ENCODE assay signal across 10 cellular contexts in genomic region chr7:47326808-47327207, GRCh38.
A peak's percentile ranks its signal among the peaks of the same experiment; 100 is the strongest.
DNase-seq lines count a peak whose midpoint lies in the region; ATAC-seq and TF ChIP-seq lines count a peak whose summit lies in the region.
"Had no signal": no experiment of that assay in that cellular context is flagged by ENCODE, and none has a peak within 500 bp of the region (broad histone marks: within the 10 kb centered on the region; RNA-seq: fewer than 3 reads in every experiment).

No MANE protein-coding gene starts in this region.

- H3K9ac ChIP-seq in parathyroid adenoma = no peak overlapping the region

- no peak overlapping the region for H3K4me3 ChIP-seq in AG10803 (ENCODE audit: low read length)
- H3K4me3 ChIP-seq in brain microvascular endothelial cell (ENCODE audit: low read depth, low read length) = peak overlapping the region; percentile 56
- H3K4me3 ChIP-seq in right atrium auricular region = peak overlapping the region; percentile 39 to 45
- peak overlapping the region; percentile 30 for H3K4me3 ChIP-seq in parathyroid adenoma (ENCODE audit: low read depth, low read length)
- H3K4me3 ChIP-seq: SK-N-MC had no signal

- H3K36me3 ChIP-seq in brain microvascular endothelial cell (replicated peaks) (no peaks in the 10 kb centered on the region), right atrium auricular region (no peaks in the 10 kb centered on the region), parathyroid adenoma (ENCODE audit: control insufficient read depth, insufficient read depth, low read length) (no peaks in the 10 kb centered on the region)

- H3K79me2 ChIP-seq in parathyroid adenoma = peaks cover 17% of the 10 kb centered on the region

- peak overlapping the region; percentile 23 for H2AFZ ChIP-seq in parathyroid adenoma

- no peaks in the 10 kb centered on the region for H3K9me3 Mint-ChIP-seq in activated naive CD8-positive, alpha-beta T cell treated with anti-CD3 and anti-CD28 coated beads for 36 hours
- H3K9me3 Mint-ChIP-seq: naive B cell had no signal

- peak; percentile 81 for DNase-seq in AG10803 (ENCODE audit: low read depth)
- peak; percentile 24 for DNase-seq in brain microvascular endothelial cell
- no peak for DNase-seq in right atrium auricular region (ENCODE audit: low spot score)
- no peak for DNase-seq in activated naive CD8-positive, alpha-beta T cell treated with anti-CD3 and anti-CD28 coated beads for 36 hours
- DNase-seq in GM19238 (ENCODE audit: insufficient read length, low spot score) = no peak
- no peak for DNase-seq in GM13976 (ENCODE audit: low spot score)
- DNase-seq: naive B cell had no signal

- peaks cover 3% of the 10 kb centered on the region for H3K27me3 Mint-ChIP-seq in activated naive CD8-positive, alpha-beta T cell treated with anti-CD3 and anti-CD28 coated beads for 36 hours
- H3K27me3 Mint-ChIP-seq: naive B cell had no signal

- no peaks in the 10 kb centered on the region for H3K27me3 ChIP-seq in brain microvascular endothelial cell (replicated peaks)
- no peaks in the 10 kb centered on the region for H3K27me3 ChIP-seq in right atrium auricular region
- H3K27me3 ChIP-seq in parathyroid adenoma (ENCODE audit: control insufficient read depth, insufficient read depth, low read length) = no peaks in the 10 kb centered on the region

- ATAC-seq in GM19463 (IDR thresholded peaks at IDR 0.05; ENCODE audit: unreplicated experiment) = no peak

- no peaks in the 10 kb centered on the region for H3K4me1 Mint-ChIP-seq in activated naive CD8-positive, alpha-beta T cell treated with anti-CD3 and anti-CD28 coated beads for 36 hours

- H3K4me1 ChIP-seq in right atrium auricular region (peaks cover 0 to 62% of the 10 kb centered on the region in 2 donors), parathyroid adenoma (peaks cover 48% of the 10 kb centered on the region)

- H3K4me3 Mint-ChIP-seq in activated naive CD8-positive, alpha-beta T cell treated with anti-CD3 and anti-CD28 coated beads for 36 hours = no peak overlapping the region
- H3K4me3 Mint-ChIP-seq: naive B cell had no signal

- H3K27ac ChIP-seq in brain microvascular endothelial cell (peak overlapping the region; percentile 66), right atrium auricular region (peak overlapping the region; percentile 91 to 96), parathyroid adenoma (peak overlapping the region; percentile 94)
- H3K27ac ChIP-seq: SK-N-MC had no signal

- peak overlapping the region; percentile 83 for H3K4me2 ChIP-seq in parathyroid adenoma (ENCODE audit: low read length)

- in situ Hi-C loops in brain microvascular endothelial cell (cut with HindIII; ENCODE audit: low pct_ligation_motif_present, low sequenced_read_pairs) = no loop called here
- in situ Hi-C loops in GM13976 (cut with MboI; ENCODE audit: low sequenced_read_pairs, unreplicated experiment) = no loop called here

- no peaks in the 10 kb centered on the region for H3K9me3 ChIP-seq in right atrium auricular region
- no peaks in the 10 kb centered on the region for H3K9me3 ChIP-seq in parathyroid adenoma (ENCODE audit: control insufficient read depth, low read length)

- TF ChIP-seq CTCF in AG10803 (conservative IDR thresholded peaks at IDR 0.05; ENCODE audit: low read length) = no peak
- TF ChIP-seq CTCF in brain microvascular endothelial cell (IDR thresholded peaks at IDR 0.05; ENCODE audit: low read depth, low read length, missing control alignments) = no peak
- TF ChIP-seq CTCF in right atrium auricular region (IDR thresholded peaks at IDR 0.05) = no peak
- TF ChIP-seq CTCF in parathyroid adenoma (IDR thresholded peaks at IDR 0.05) = no peak
- no peak for TF ChIP-seq CTCF in GM13976 (IDR thresholded peaks at IDR 0.05; ENCODE audit: borderline replicate concordance, control extremely low read depth, extremely low read depth, insufficient read depth, missing control alignments)

- H3K36me3 Mint-ChIP-seq in activated naive CD8-positive, alpha-beta T cell treated with anti-CD3 and anti-CD28 coated beads for 36 hours = no peaks in the 10 kb centered on the region

- H3K27ac Mint-ChIP-seq in activated naive CD8-positive, alpha-beta T cell treated with anti-CD3 and anti-CD28 coated beads for 36 hours = no peak overlapping the region
- H3K27ac Mint-ChIP-seq: naive B cell had no signal

Comparison
In these comparisons a context has a peak if more than half of its experiments do, and no peak if none do; other contexts are left out.
1. DNase-seq: peak in AG10803 (single experiment) and brain microvascular endothelial cell (single experiment); none in right atrium auricular region (single experiment), activated naive CD8-positive, alpha-beta T cell treated with anti-CD3 and anti-CD28 coated beads for 36 hours (single experiment), GM19238 (single experiment) and GM13976 (single experiment).
2. Peak in every context shown above with its lines, with median percentiles within 50 percentile points of each other: H3K27ac ChIP-seq.